11 cellular contexts compared by ENCODE assay signal in the genomic region with DNA sequence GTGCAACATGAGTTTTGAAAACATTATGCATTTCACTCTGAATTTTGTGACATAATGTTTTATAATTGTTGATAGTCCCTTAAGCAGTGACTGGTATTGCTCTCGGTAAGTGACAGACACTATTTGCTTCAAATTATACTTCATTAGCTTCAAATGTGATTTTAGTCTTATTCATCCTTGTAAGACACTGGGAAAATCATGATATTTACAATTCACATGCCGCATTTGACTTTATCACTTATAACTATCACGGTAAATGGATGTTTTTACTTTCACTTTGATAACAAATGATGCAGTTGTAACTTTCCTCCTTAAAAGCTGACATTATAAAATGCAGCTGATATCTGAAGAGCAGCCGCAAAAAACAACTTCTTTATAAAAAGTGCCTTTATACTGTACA. TPM values are rescaled to one million over a fixed set of nuclear protein-coding genes. Genes with fewer than 3 reads are reported as not detected.
DNase-seq lines count a peak whose midpoint lies in the region; TF ChIP-seq lines count a peak whose summit lies in the region.
"Had no signal": no experiment of that assay in that cellular context is flagged by ENCODE, and none has a peak within 500 bp of the region (broad histone marks: within the 10 kb centered on the region; RNA-seq: fewer than 3 reads in every experiment).

No MANE protein-coding gene starts in this region.

- H3K4me1 ChIP-seq in esophagus squamous epithelium (peaks cover 0 to 56% (median 13%) of the 10 kb centered on the region in 3 donors), spleen (peaks cover 0 to 60% (median 42%) of the 10 kb centered on the region in 6 donors)

- no peaks in the 10 kb centered on the region for H3K9me3 ChIP-seq in esophagus squamous epithelium
- H3K9me3 ChIP-seq in spleen = no peaks in the 10 kb centered on the region

- TF ChIP-seq CTCF in esophagus squamous epithelium (IDR thresholded peaks at IDR 0.05) (no peak), spleen (IDR thresholded peaks at IDR 0.05 in 8 of 11, conservative IDR thresholded peaks at IDR 0.05 in 3 of 11) (no peak)

- DNase-seq in T-helper 1 cell = no peak
- peak; percentile 18 for DNase-seq in SK-N-DZ (ENCODE audit: low spot score)
- DNase-seq in esophagus squamous epithelium (lab: John Stamatoyannopoulos, UW) = no peak
- no peak for DNase-seq in spleen
- DNase-seq in AML-193 (lab: John Stamatoyannopoulos, UW) = no peak
- DNase-seq in SHP77 (lab: John Stamatoyannopoulos, UW) = no peak
- no peak for DNase-seq in stimulated activated CD8-positive, alpha-beta memory T cell treated with anti-CD3 and anti-CD28 coated beads, Interleukin-4, amount 100 ng/mL, for 48 hours
- DNase-seq: NCI-H187 treated with DMSO at 0.1 percent for 48 hours had no signal

- H3K4me3 ChIP-seq in esophagus squamous epithelium = peak overlapping the region; percentile 1 to 62 (median 16)
- peak overlapping the region in 3 of 8 donors; percentile 5 to 54 (median 24) for H3K4me3 ChIP-seq in spleen

- peak overlapping the region; percentile 43 for H3K4me3 Mint-ChIP-seq in T-helper 1 cell treated with Interleukin-12 subunit alpha and Interleukin-12 subunit beta and Interleukin-4 antibody, amounts not matched to agents 30 μg/mL and 1 μg/mL, for 36 hours
- H3K4me3 Mint-ChIP-seq: neural crest cell had no signal

- peaks cover 8% of the 10 kb centered on the region for H3K27me3 Mint-ChIP-seq in T-helper 1 cell treated with Interleukin-12 subunit alpha and Interleukin-12 subunit beta and Interleukin-4 antibody, amounts not matched to agents 30 μg/mL and 1 μg/mL, for 36 hours (ENCODE audit: low read depth)

- no peaks in the 10 kb centered on the region for H3K9me3 Mint-ChIP-seq in T-helper 1 cell treated with Interleukin-12 subunit alpha and Interleukin-12 subunit beta and Interleukin-4 antibody, amounts not matched to agents 30 μg/mL and 1 μg/mL, for 36 hours
- H3K9me3 Mint-ChIP-seq: neural crest cell had no signal

- no peak overlapping the region for H3K27ac Mint-ChIP-seq in T-helper 1 cell treated with Interleukin-12 subunit alpha and Interleukin-12 subunit beta and Interleukin-4 antibody, amounts not matched to agents 30 μg/mL and 1 μg/mL, for 36 hours

- intact Hi-C loops in esophagus squamous epithelium (cut with DNase I) (loop anchor here (5.0 kb wide), 2 partner anchors 107 to 152 kb away; no protein-coding TSS in a partner anchor), spleen (cut with DNase I; ENCODE audit: low total_unique reads) (no loop called here)

- TF ChIP-seq POLR2A in esophagus squamous epithelium (IDR thresholded peaks at IDR 0.05) (no peak), spleen (IDR thresholded peaks at IDR 0.05) (no peak)

- 15% methylated on average over 4 of the region's 4 CpGs for WGBS in esophagus squamous epithelium, 2 donors
- 12 to 37% (median 22%) methylated on average over 4 of the region's 4 CpGs for WGBS in spleen, 5 donors

- H3K27ac ChIP-seq in esophagus squamous epithelium = peak overlapping the region in 2 of 4 donors; percentile 44
- peak overlapping the region in 6 of 8 donors; percentile 30 to 57 (median 40) for H3K27ac ChIP-seq in spleen
- H3K27ac ChIP-seq: 22Rv1 had no signal

- no peaks in the 10 kb centered on the region for H3K27me3 ChIP-seq in esophagus squamous epithelium
- H3K27me3 ChIP-seq in spleen (replicated peaks in 1 of 7) = no peaks in the 10 kb centered on the region

- H3K36me3 Mint-ChIP-seq in T-helper 1 cell treated with Interleukin-12 subunit alpha and Interleukin-12 subunit beta and Interleukin-4 antibody, amounts not matched to agents 30 μg/mL and 1 μg/mL, for 36 hours (ENCODE audit: low read depth) = no peaks in the 10 kb centered on the region

- H3K4me1 Mint-ChIP-seq in T-helper 1 cell treated with Interleukin-12 subunit alpha and Interleukin-12 subunit beta and Interleukin-4 antibody, amounts not matched to agents 30 μg/mL and 1 μg/mL, for 36 hours (ENCODE audit: low read depth) = peaks cover 19% of the 10 kb centered on the region
- H3K4me1 Mint-ChIP-seq: neural crest cell had no signal

- H3K36me3 ChIP-seq in esophagus squamous epithelium (peaks cover 0 to 15% (median 0%) of the 10 kb centered on the region in 3 donors), spleen (peaks cover 0 to 48% (median 2%) of the 10 kb centered on the region in 6 donors)

RNA-seq across cellular contexts. Expression of gene ITGA2, which starts 44.1 kb away (rescaled TPM):
- polyA plus RNA-seq in SK-N-DZ (2014; cell fraction: cytosol; rRNA removed) = 0.17 and 0.46 TPM in 2 replicates
- 0.24 and 0.35 TPM in 2 replicates for polyA plus RNA-seq in SK-N-DZ (2014; cell fraction: nucleus; rRNA removed)
- total RNA-seq in esophagus squamous epithelium (10 to 100 TPM; 12.0 to 28.5 (median 21.6) TPM), spleen (10 to 100 TPM; 10.4 to 21.6 (median 18.3) TPM)
- 1 to 10 TPM in 2 of 3 donors, under 1 TPM in 1; 0.54 to 1.8 (median 1.7) TPM for polyA plus RNA-seq in spleen
